ENCODE assay signal across 10 cellular contexts in genomic region chr20:6769953-6770831, GRCh38. TPM values are rescaled to one million over a fixed set of nuclear protein-coding genes. Genes with fewer than 3 reads are reported as not detected.
DNase-seq lines count a peak whose midpoint lies in the region; ATAC-seq lines count a peak whose summit lies in the region.
"Had no signal": no experiment of that assay in that cellular context is flagged by ENCODE, and none has a peak within 500 bp of the region (broad histone marks: within the 10 kb centered on the region; RNA-seq: fewer than 3 reads in every experiment).

No MANE protein-coding gene starts in this region.

- H3K79me2 ChIP-seq in mesendoderm (ENCODE audit: control insufficient read depth, insufficient read depth, low read length) = peaks cover 66% of the 10 kb centered on the region

- peak; percentile 27 for ATAC-seq in esophagus mucosa
- no peak for ATAC-seq in T-helper 17 cell
- ATAC-seq in HG03457 (IDR thresholded peaks at IDR 0.05; ENCODE audit: unreplicated experiment) = no peak

- H3K9me3 ChIP-seq in T-helper 17 cell (ENCODE audit: control insufficient read depth, low read length, poor library complexity, severe bottlenecking) = no peaks in the 10 kb centered on the region

- H4K8ac ChIP-seq in mesendoderm (ENCODE audit: low read depth, low read length) = no peak overlapping the region

- no peak overlapping the region for H4K5ac ChIP-seq in mesendoderm (ENCODE audit: low read length)

- H3K36me3 Mint-ChIP-seq in T-helper 17 cell (ENCODE audit: low read depth) = no peaks in the 10 kb centered on the region
- H3K36me3 Mint-ChIP-seq: activated naive CD8-positive, alpha-beta T cell treated with anti-CD3 and anti-CD28 coated beads, Interleukin-2, amount 10 ng/mL, durations not matched to agents 7 days and 5 days had no signal

- H3K27ac ChIP-seq in mesendoderm (ENCODE audit: low read depth, low read length) = no peak overlapping the region
- H3K27ac ChIP-seq: C4-2B had no signal

- H3K9ac ChIP-seq in mesendoderm (ENCODE audit: low read length) = peak overlapping the region; percentile 96

- H3K36me3 ChIP-seq in mesendoderm (ENCODE audit: control insufficient read depth, insufficient read depth, low read length) = peaks cover 13% of the 10 kb centered on the region

- no peak overlapping the region for H2BK5ac ChIP-seq in mesendoderm (ENCODE audit: low read length)

- no peak overlapping the region for H3K4me3 Mint-ChIP-seq in T-helper 17 cell
- H3K4me3 Mint-ChIP-seq: activated naive CD8-positive, alpha-beta T cell treated with anti-CD3 and anti-CD28 coated beads, Interleukin-2, amount 10 ng/mL, durations not matched to agents 7 days and 5 days had no signal

- H3K4me2 ChIP-seq in mesendoderm (ENCODE audit: low read length) = peak overlapping the region; percentile 64

- H3K27ac Mint-ChIP-seq in T-helper 17 cell = no peak overlapping the region
- H3K27ac Mint-ChIP-seq: activated naive CD8-positive, alpha-beta T cell treated with anti-CD3 and anti-CD28 coated beads, Interleukin-2, amount 10 ng/mL, durations not matched to agents 7 days and 5 days had no signal

- H3K18ac ChIP-seq in mesendoderm (ENCODE audit: low read length) = peak overlapping the region; percentile 25

- H3K4me3 ChIP-seq in mesendoderm (ENCODE audit: low read length) = peak overlapping the region; percentile 44

- H3K56ac ChIP-seq in mesendoderm (ENCODE audit: low read length) = peak overlapping the region; percentile 87

- peak overlapping the region; percentile 15 for H3K23ac ChIP-seq in mesendoderm (ENCODE audit: low read length)

- no peak overlapping the region for H2BK120ac ChIP-seq in mesendoderm (ENCODE audit: low read depth, low read length)

- no peak overlapping the region for H3K4ac ChIP-seq in mesendoderm (ENCODE audit: low read depth, low read length)

- DNase-seq in NCI-H82 (lab: John Stamatoyannopoulos, UW) (peak; percentile 37), NCI-H82 treated with DMSO at 0.1 percent for 48 hours (lab: John Stamatoyannopoulos, UW; ENCODE audit: unreplicated experiment) (no peak), mesendoderm (peak; percentile 82), ureter (ENCODE audit: low spot score) (peak; percentile 65), T-helper 17 cell (no peak), NCI-H1092 treated with DMSO at 0.1 percent for 48 hours (lab: John Stamatoyannopoulos, UW) (no peak)
- DNase-seq: activated naive CD8-positive, alpha-beta T cell treated with anti-CD3 and anti-CD28 coated beads, Interleukin-2, amount 10 ng/mL, durations not matched to agents 7 days and 5 days had no signal

- no peaks in the 10 kb centered on the region for H3K27me3 ChIP-seq in mesendoderm (ENCODE audit: insufficient read depth, low read length, poor library complexity)

- H3K79me1 ChIP-seq in mesendoderm (ENCODE audit: low read length) = peaks cover 8% of the 10 kb centered on the region

- H3K27me3 Mint-ChIP-seq in T-helper 17 cell = peaks cover 44% of the 10 kb centered on the region

- no peak overlapping the region for H2AK5ac ChIP-seq in mesendoderm (ENCODE audit: low read length)

- no peak overlapping the region for H2BK15ac ChIP-seq in mesendoderm (replicated peaks; ENCODE audit: low read depth)

- no CpG with 5 or more reads among the region's 55 CpGs for WGBS in mesendoderm (ENCODE audit: extremely low coverage, insufficient coverage, low lambda C conversion rate)

- H3K4me1 Mint-ChIP-seq in T-helper 17 cell = peaks cover 8% of the 10 kb centered on the region
- H3K4me1 Mint-ChIP-seq: activated naive CD8-positive, alpha-beta T cell treated with anti-CD3 and anti-CD28 coated beads, Interleukin-2, amount 10 ng/mL, durations not matched to agents 7 days and 5 days had no signal

- H3K4me1 ChIP-seq in mesendoderm (ENCODE audit: control insufficient read depth, low read depth, low read length) = peaks cover 7% of the 10 kb centered on the region

RNA-seq across cellular contexts. Expression of gene BMP2, which starts 2.7 kb away (rescaled TPM):
- total RNA-seq in esophagus mucosa = 3.5 TPM
- polyA plus RNA-seq in mesendoderm (2013, experiment 1 of 2) = 50.4 TPM
- polyA plus RNA-seq in mesendoderm (2013, experiment 2 of 2) = 47.1 TPM
- total RNA-seq in ureter = 11.6 TPM
- under 1 TPM in 1 of 2 donors, not detected in 1; 0.07 TPM for total RNA-seq in T-helper 17 cell
- total RNA-seq: activated naive CD8-positive, alpha-beta T cell treated with anti-CD3 and anti-CD28 coated beads, Interleukin-2, amount 10 ng/mL, durations not matched to agents 7 days and 5 days had no signal

Comparison
In these comparisons a context has a peak if more than half of its experiments do, and no peak if none do; other contexts are left out.
1. DNase-seq: peak in NCI-H82 (single experiment), mesendoderm (single experiment) and ureter (single experiment); none in NCI-H82 treated with DMSO at 0.1 percent for 48 hours (single experiment), T-helper 17 cell (0 of 3) and NCI-H1092 treated with DMSO at 0.1 percent for 48 hours (single experiment).